Comparison of ENCODE assay signal across 9 cellular contexts in the genomic region with DNA sequence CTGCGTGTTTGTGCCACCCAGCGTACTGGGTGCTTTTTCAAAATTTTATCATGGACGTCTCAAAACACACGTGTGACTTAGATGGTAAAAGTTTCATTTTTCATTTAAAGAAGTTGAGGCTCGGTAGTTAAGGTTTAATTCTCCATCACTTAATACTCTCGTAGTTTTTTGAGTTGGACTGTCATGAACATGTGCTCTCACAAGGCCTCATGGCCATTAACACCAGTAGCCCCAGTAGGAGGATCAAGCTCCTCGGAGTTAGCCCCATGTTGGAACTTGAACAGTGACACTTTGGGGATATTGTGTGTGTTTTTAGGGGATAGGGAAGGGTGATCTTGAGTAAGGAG. TPM values are rescaled to one million over a fixed set of nuclear protein-coding genes. Genes with fewer than 3 reads are reported as not detected.
DNase-seq lines count a peak whose midpoint lies in the region; ATAC-seq and TF ChIP-seq lines count a peak whose summit lies in the region.
"Had no signal": no experiment of that assay in that cellular context is flagged by ENCODE, and none has a peak within 500 bp of the region (broad histone marks: within the 10 kb centered on the region; RNA-seq: fewer than 3 reads in every experiment).

No MANE protein-coding gene starts in this region.

- H3K79me2 ChIP-seq in MM.1S (ENCODE audit: low read length) (no peaks in the 10 kb centered on the region), neural progenitor cell (ENCODE audit: low read depth) (peaks cover 7% of the 10 kb centered on the region)

- H3K9me2 ChIP-seq in MM.1S (replicated peaks; ENCODE audit: insufficient read depth, low read length) = no peaks in the 10 kb centered on the region

- TF ChIP-seq CTCF in CD8-positive, alpha-beta T cell (IDR thresholded peaks at IDR 0.05) = no peak
- TF ChIP-seq CTCF in MM.1S (IDR thresholded peaks at IDR 0.05; ENCODE audit: low read length) (no peak), neural progenitor cell (IDR thresholded peaks at IDR 0.05) (no peak)

- peaks cover 13% of the 10 kb centered on the region for H3K4me1 ChIP-seq in CD8-positive, alpha-beta T cell (ENCODE audit: insufficient read depth, low read length)
- no peaks in the 10 kb centered on the region for H3K4me1 ChIP-seq in MM.1S (ENCODE audit: low read length)
- H3K4me1 ChIP-seq in ectodermal cell (ENCODE audit: control insufficient read depth, insufficient read depth, low read length) = peaks cover 6% of the 10 kb centered on the region
- H3K4me1 ChIP-seq in neural progenitor cell = peaks cover 8% of the 10 kb centered on the region

- CTCF ChIA-PET in CD8-positive, alpha-beta T cell (lab: Charles Lee) = interaction anchor here (1.2 to 2.8 kb wide), 3 partner anchors 32 to 87 kb away, joined by 4 to 12 read pairs (median 6); no protein-coding TSS in a partner anchor

- intact Hi-C loops in CD8-positive, alpha-beta T cell (cut with DNase I, micrococcal nuclease) = loop anchor here (1.0 to 10.0 kb wide), 9 partner anchors 15 to 1040 kb away; a partner anchor contains a TSS

- H3F3A ChIP-seq in MM.1S (ENCODE audit: insufficient read depth, low read length) = 0 out of 2 replicates have a peak, but pooled peaks cover 11% of the 10 kb centered on the region
- no peaks in the 10 kb centered on the region for H3F3A ChIP-seq in neural progenitor cell (ENCODE audit: low read depth)

- no peaks in the 10 kb centered on the region for H3K9me3 ChIP-seq in CD8-positive, alpha-beta T cell (ENCODE audit: low read length)
- H3K9me3 ChIP-seq in MM.1S (replicated peaks; ENCODE audit: insufficient read depth, low read length) (no peaks in the 10 kb centered on the region), ectodermal cell (ENCODE audit: control insufficient read depth, low read length) (no peaks in the 10 kb centered on the region), neural progenitor cell (ENCODE audit: low read depth) (no peaks in the 10 kb centered on the region)

- H3K9me3 Mint-ChIP-seq in CD8-positive, alpha-beta T cell = no peaks in the 10 kb centered on the region
- H3K9me3 Mint-ChIP-seq in neural progenitor cell = no peaks in the 10 kb centered on the region

- POLR2A ChIA-PET in CD8-positive, alpha-beta T cell (lab: Charles Lee) = interaction anchor here (1.0 to 2.1 kb wide), 5 partner anchors 9 to 147 kb away, joined by 3 to 28 read pairs (median 3); a partner anchor contains a TSS

- 0 out of 2 replicates have a peak overlapping the region, but pooled peaks have one; percentile 25 for H3K9ac ChIP-seq in MM.1S (ENCODE audit: low read length)
- no peak overlapping the region for H3K9ac ChIP-seq in neural progenitor cell

- H4K20me1 ChIP-seq in MM.1S (ENCODE audit: insufficient read depth, low read length) (no peaks in the 10 kb centered on the region), neural progenitor cell (ENCODE audit: low read depth) (no peaks in the 10 kb centered on the region)

- H3K27ac ChIP-seq in CD8-positive, alpha-beta T cell (ENCODE audit: low read depth, low read length) = peak overlapping the region; percentile 85
- H3K27ac ChIP-seq in MM.1S (ENCODE audit: low read length) (no peak overlapping the region), ectodermal cell (ENCODE audit: insufficient read depth, low read depth, low read length, poor library complexity, severe bottlenecking) (no peak overlapping the region), neural progenitor cell (no peak overlapping the region)

- peak overlapping the region; percentile 97 for H3K27ac Mint-ChIP-seq in CD8-positive, alpha-beta T cell
- no peak overlapping the region for H3K27ac Mint-ChIP-seq in neural progenitor cell

- H3K4me3 Mint-ChIP-seq in CD8-positive, alpha-beta T cell = peak overlapping the region; percentile 90
- peak overlapping the region; percentile 93 for H3K4me3 Mint-ChIP-seq in neural progenitor cell

- no peak for DNase-seq in CD8-positive, alpha-beta T cell
- DNase-seq in MM.1S (no peak), neural progenitor cell (ENCODE audit: low spot score) (no peak), NCI-H187 treated with DMSO at 0.1 percent for 48 hours (lab: John Stamatoyannopoulos, UW) (no peak), SKM-1 treated with dmso at 0.1 percent for 144 hours (lab: John Stamatoyannopoulos, UW; ENCODE audit: unreplicated experiment) (no peak), kidney tubule cell (ENCODE audit: low spot score) (no peak)

- no peaks in the 10 kb centered on the region for H3K36me3 ChIP-seq in CD8-positive, alpha-beta T cell (ENCODE audit: insufficient read depth, low read length)
- no peaks in the 10 kb centered on the region for H3K36me3 ChIP-seq in MM.1S (replicated peaks; ENCODE audit: insufficient read depth, low read length)
- no peaks in the 10 kb centered on the region for H3K36me3 ChIP-seq in ectodermal cell (ENCODE audit: control insufficient read depth, insufficient read depth, low read length)
- no peaks in the 10 kb centered on the region for H3K36me3 ChIP-seq in neural progenitor cell

- 64 to 67% methylated on average over 7 of the region's 7 CpGs for WGBS in ectodermal cell, 2 experiments

- H3K36me3 Mint-ChIP-seq in CD8-positive, alpha-beta T cell = no peaks in the 10 kb centered on the region
- H3K36me3 Mint-ChIP-seq in neural progenitor cell = no peaks in the 10 kb centered on the region

- H3K4me2 ChIP-seq in MM.1S (ENCODE audit: low read depth, low read length) = peak overlapping the region; percentile 54
- H3K4me2 ChIP-seq in neural progenitor cell = peak overlapping the region; percentile 78

- H3K4me1 Mint-ChIP-seq in CD8-positive, alpha-beta T cell (ENCODE audit: low read depth) = peaks cover 18% of the 10 kb centered on the region
- peaks cover 17% of the 10 kb centered on the region for H3K4me1 Mint-ChIP-seq in neural progenitor cell

- peak overlapping the region; percentile 82 for H2AFZ ChIP-seq in MM.1S (ENCODE audit: low read length)
- H2AFZ ChIP-seq in neural progenitor cell (replicated peaks) = peak overlapping the region; percentile 55

- H3K4me3 ChIP-seq in CD8-positive, alpha-beta T cell (ENCODE audit: low read depth, low read length) = peak overlapping the region; percentile 88
- peak overlapping the region; percentile 51; the same call in 1 of the 2 replicates for H3K4me3 ChIP-seq in MM.1S (ENCODE audit: low read length)
- H3K4me3 ChIP-seq in ectodermal cell (ENCODE audit: insufficient read depth, low read depth, low read length) = peak overlapping the region; percentile 64
- H3K4me3 ChIP-seq in neural progenitor cell = peak overlapping the region; percentile 54

- no peaks in the 10 kb centered on the region for H3K27me3 ChIP-seq in CD8-positive, alpha-beta T cell (ENCODE audit: insufficient read depth, low read length)
- H3K27me3 ChIP-seq in MM.1S (replicated peaks; ENCODE audit: insufficient read depth, low read length) (0 out of 2 replicates have a peak, but pooled peaks cover 5% of the 10 kb centered on the region), ectodermal cell (ENCODE audit: control insufficient read depth, insufficient read depth, low read length, poor library complexity, severe bottlenecking) (peaks cover 5% of the 10 kb centered on the region), neural progenitor cell (peaks cover 8% of the 10 kb centered on the region)

- ATAC-seq in CD8-positive, alpha-beta T cell = no peak
- no peak for ATAC-seq in GM19455 (IDR thresholded peaks at IDR 0.05; ENCODE audit: unreplicated experiment)

- no peaks in the 10 kb centered on the region for H3K27me3 Mint-ChIP-seq in CD8-positive, alpha-beta T cell (ENCODE audit: low read depth)
- peaks cover 4% of the 10 kb centered on the region for H3K27me3 Mint-ChIP-seq in neural progenitor cell (ENCODE audit: insufficient read depth, low read depth)

RNA-seq across cellular contexts. Expression of a gene that starts 15.3 kb away (rescaled TPM):
- under 1 TPM; 0.27 to 0.50 TPM for total RNA-seq in CD8-positive, alpha-beta T cell
- polyA plus RNA-seq in ectodermal cell (2013, experiment 1 of 4) = not detected
- 0.20 TPM for polyA plus RNA-seq in ectodermal cell (2013, experiment 2 of 4)
- polyA plus RNA-seq in ectodermal cell (2013, experiment 3 of 4) = 0.16 TPM
- polyA plus RNA-seq in ectodermal cell (2013, experiment 4 of 4) = 0.16 TPM
- 0.52 and 0.56 TPM in 2 replicates for total RNA-seq in neural progenitor cell (ENCODE audit: low replicate concordance)
- total RNA-seq: pulmonary artery endothelial cell had no signal

RNA-seq across cellular contexts. Expression of a gene that starts 50.6 kb away (rescaled TPM):
- 100 to 1,000 TPM; 390 to 394 TPM for total RNA-seq in CD8-positive, alpha-beta T cell
- 838 TPM for polyA plus RNA-seq in ectodermal cell (2013, experiment 1 of 4)
- 706 TPM for polyA plus RNA-seq in ectodermal cell (2013, experiment 2 of 4)
- polyA plus RNA-seq in ectodermal cell (2013, experiment 3 of 4) = 480 TPM
- 497 TPM for polyA plus RNA-seq in ectodermal cell (2013, experiment 4 of 4)
- total RNA-seq in neural progenitor cell (ENCODE audit: low replicate concordance) = 257 and 354 TPM in 2 replicates
